19 cellular contexts compared by ENCODE assay signal in the genomic region with DNA sequence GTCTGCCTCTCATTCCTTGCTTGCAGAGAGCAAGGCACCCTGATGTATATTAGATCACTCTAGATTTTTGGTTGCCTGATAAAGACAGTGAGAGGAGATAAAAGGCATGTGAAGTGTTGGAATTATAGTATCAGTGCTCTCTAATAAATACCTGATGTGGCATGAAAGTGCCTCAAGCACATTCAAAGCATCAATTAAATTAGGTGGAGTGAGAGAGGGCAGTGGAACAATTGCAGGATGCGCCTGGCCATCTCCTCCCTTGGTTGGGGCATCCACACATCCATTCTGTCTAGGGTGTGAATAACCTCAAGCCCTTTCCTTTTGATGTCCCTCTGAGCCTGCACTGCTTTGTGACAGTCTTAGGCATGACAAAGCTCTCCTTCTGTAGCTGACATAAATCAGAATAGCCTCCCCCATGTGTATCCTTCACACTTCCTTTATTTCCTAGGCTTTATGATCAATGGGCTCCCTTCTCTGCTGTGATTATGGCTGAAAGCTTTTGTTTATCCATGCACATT. TPM values are rescaled to one million over a fixed set of nuclear protein-coding genes. Genes with fewer than 3 reads are reported as not detected.
A peak's percentile ranks its signal among the peaks of the same experiment; 100 is the strongest.
DNase-seq lines count a peak whose midpoint lies in the region; ATAC-seq and TF ChIP-seq lines count a peak whose summit lies in the region.
"Had no signal": no experiment of that assay in that cellular context is flagged by ENCODE, and none has a peak within 500 bp of the region (broad histone marks: within the 10 kb centered on the region; RNA-seq: fewer than 3 reads in every experiment).

No MANE protein-coding gene starts in this region.

- H3K79me2 ChIP-seq in SK-N-SH (ENCODE audit: insufficient read depth) (peaks cover 45% of the 10 kb centered on the region), fibroblast of lung (ENCODE audit: control insufficient read depth, insufficient read depth, low read length) (peaks cover 86% of the 10 kb centered on the region)

- H3K9ac ChIP-seq in SK-N-SH: peak overlapping the region; percentile 10; the same call in 1 of the 2 replicates
- H3K9ac ChIP-seq in fibroblast of lung (ENCODE audit: insufficient read depth, low read length): no peak overlapping the region

- H2AFZ ChIP-seq in SK-N-SH (ENCODE audit: low read depth): no peak overlapping the region
- H2AFZ ChIP-seq in fibroblast of lung (ENCODE audit: low read length): no peak overlapping the region

- WGBS in SK-N-SH (ENCODE audit: low lambda C conversion rate): 83% methylated on average over 1 of the region's 1 CpG

- H3K27me3 ChIP-seq in SK-N-SH (ENCODE audit: insufficient read depth) (no peaks in the 10 kb centered on the region), fibroblast of lung (ENCODE audit: control insufficient read depth, insufficient read depth, low read length) (no peaks in the 10 kb centered on the region)
- H3K27me3 ChIP-seq: gastroesophageal sphincter had no signal

- H3K4me1 Mint-ChIP-seq in activated T-helper 17 cell treated with anti-CD3 and anti-CD28 coated beads, Interleukin-2, amount 50 U/mL, for 72 hours: peaks cover 42% of the 10 kb centered on the region
- H3K4me1 Mint-ChIP-seq in stimulated activated effector memory CD8-positive, alpha-beta T cell treated with anti-CD3 and anti-CD28 coated beads, Interleukin-12 subunit alpha, Interleukin-12 subunit beta, amount 100 ng/mL, for 72 hours: peaks cover 54% of the 10 kb centered on the region
- peaks cover 70% of the 10 kb centered on the region for H3K4me1 Mint-ChIP-seq in activated CD8-positive, alpha-beta memory T cell treated with anti-CD3 and anti-CD28 coated beads, Interleukin-2, amount 10 ng/mL, durations not matched to agents 7 days and 5 days

- DNase-seq in SK-N-SH (peak; percentile 30), fibroblast of lung (ENCODE audit: low read depth in 2 of 2) (no peak), anterior cingulate cortex (lab: John Stamatoyannopoulos, UW) (no peak)
- no peak for DNase-seq in stimulated activated effector memory CD8-positive, alpha-beta T cell treated with anti-CD3 and anti-CD28 coated beads, Interleukin-12 subunit alpha, Interleukin-12 subunit beta, amount 100 ng/mL, for 72 hours (ENCODE audit: low spot score in 2 of 2)
- DNase-seq in activated CD8-positive, alpha-beta memory T cell treated with anti-CD3 and anti-CD28 coated beads, Interleukin-2, amount 10 ng/mL, durations not matched to agents 7 days and 5 days: no peak
- DNase-seq: DMS53; NCI-H1694; NCI-H446 treated with DMSO at 0.1 percent for 48 hours; stimulated activated CD4-positive, alpha-beta T cell treated with anti-CD3 and anti-CD28 coated beads, Interleukin-12 subunit alpha, Interleukin-12 subunit beta, amount 100 ng/mL, for 4 hours; stimulated activated naive B cell treated with anti-CD40 and anti-IgM and Interleukin-4, amounts not matched to agents 10 μg/mL and 1 μg/mL and 100 μg/mL, for 72 hours; WERI-Rb-1 had no signal

- H3K4me3 Mint-ChIP-seq in activated T-helper 17 cell treated with anti-CD3 and anti-CD28 coated beads, Interleukin-2, amount 50 U/mL, for 72 hours: peak overlapping the region; percentile 65
- H3K4me3 Mint-ChIP-seq in stimulated activated effector memory CD8-positive, alpha-beta T cell treated with anti-CD3 and anti-CD28 coated beads, Interleukin-12 subunit alpha, Interleukin-12 subunit beta, amount 100 ng/mL, for 72 hours: no peak overlapping the region
- H3K4me3 Mint-ChIP-seq in activated CD8-positive, alpha-beta memory T cell treated with anti-CD3 and anti-CD28 coated beads, Interleukin-2, amount 10 ng/mL, durations not matched to agents 7 days and 5 days: no peak overlapping the region
- H3K4me3 Mint-ChIP-seq: memory B cell; natural killer cell treated with Interleukin-12 subunit alpha and Interleukin-12 subunit beta and Interleukin-15 and Interleukin-18, amount 100 ng/mL, for 72 hours; stimulated activated naive B cell treated with anti-CD40 and anti-IgM and Interleukin-4, amounts not matched to agents 10 μg/mL and 1 μg/mL and 100 μg/mL, for 72 hours; T-helper 1 cell treated with Interleukin-12 subunit alpha and Interleukin-12 subunit beta and Interleukin-4 antibody, amounts not matched to agents 30 μg/mL and 1 μg/mL, for 36 hours had no signal

- H3K27ac ChIP-seq in SK-N-SH (ENCODE audit: low read depth in 2 of 2, low read length in 1 of 2) (peak overlapping the region in 1 of 2 experiments; percentile 100; a peak in 1 of 4 replicates), fibroblast of lung (ENCODE audit: insufficient read depth, low read length) (peak overlapping the region; percentile 6)
- H3K27ac ChIP-seq: C4-2B, WERI-Rb-1 had no signal

- POLR2A ChIA-PET in SK-N-SH (lab: Yijun Ruan, JAX): no interaction called here

- H3K4me1 ChIP-seq in SK-N-SH (ENCODE audit: control insufficient read depth in 1 of 2, insufficient read depth in 2 of 2, low read depth in 1 of 2, low read length in 1 of 2): peaks cover 7 to 61% of the 10 kb centered on the region in 2 experiments
- H3K4me1 ChIP-seq in fibroblast of lung (ENCODE audit: control insufficient read depth, extremely low read depth, insufficient read depth, low read length): peaks cover 60% of the 10 kb centered on the region

- H3K36me3 Mint-ChIP-seq in activated T-helper 17 cell treated with anti-CD3 and anti-CD28 coated beads, Interleukin-2, amount 50 U/mL, for 72 hours (ENCODE audit: low read depth): peaks cover 36% of the 10 kb centered on the region
- peaks cover 28% of the 10 kb centered on the region for H3K36me3 Mint-ChIP-seq in stimulated activated effector memory CD8-positive, alpha-beta T cell treated with anti-CD3 and anti-CD28 coated beads, Interleukin-12 subunit alpha, Interleukin-12 subunit beta, amount 100 ng/mL, for 72 hours
- H3K36me3 Mint-ChIP-seq in activated CD8-positive, alpha-beta memory T cell treated with anti-CD3 and anti-CD28 coated beads, Interleukin-2, amount 10 ng/mL, durations not matched to agents 7 days and 5 days: no peaks in the 10 kb centered on the region
- H3K36me3 Mint-ChIP-seq: memory B cell; natural killer cell treated with Interleukin-12 subunit alpha and Interleukin-12 subunit beta and Interleukin-15 and Interleukin-18, amount 100 ng/mL, for 72 hours; stimulated activated naive B cell treated with anti-CD40 and anti-IgM and Interleukin-4, amounts not matched to agents 10 μg/mL and 1 μg/mL and 100 μg/mL, for 72 hours had no signal

- no peaks in the 10 kb centered on the region for H3K27me3 Mint-ChIP-seq in activated T-helper 17 cell treated with anti-CD3 and anti-CD28 coated beads, Interleukin-2, amount 50 U/mL, for 72 hours
- no peaks in the 10 kb centered on the region for H3K27me3 Mint-ChIP-seq in activated CD8-positive, alpha-beta memory T cell treated with anti-CD3 and anti-CD28 coated beads, Interleukin-2, amount 10 ng/mL, durations not matched to agents 7 days and 5 days

- ATAC-seq in SK-N-SH treated with all-trans-retinoic acid at 6 μM for 48 hours (no peak), GM18498 (IDR thresholded peaks at IDR 0.05; ENCODE audit: unreplicated experiment) (no peak)
- peak; percentile 16 for ATAC-seq in activated T-helper 17 cell treated with anti-CD3 and anti-CD28 coated beads, Interleukin-2, amount 50 U/mL, for 72 hours (replicated peaks)
- no peak for ATAC-seq in stimulated activated effector memory CD8-positive, alpha-beta T cell treated with anti-CD3 and anti-CD28 coated beads, Interleukin-12 subunit alpha, Interleukin-12 subunit beta, amount 100 ng/mL, for 72 hours
- no peak for ATAC-seq in activated CD8-positive, alpha-beta memory T cell treated with anti-CD3 and anti-CD28 coated beads, Interleukin-2, amount 10 ng/mL, durations not matched to agents 7 days and 5 days
- ATAC-seq: gastroesophageal sphincter; natural killer cell treated with Interleukin-12 subunit alpha and Interleukin-12 subunit beta and Interleukin-15 and Interleukin-18, amount 100 ng/mL, for 72 hours had no signal

- no peak for TF ChIP-seq CTCF in SK-N-SH (IDR thresholded peaks at IDR 0.05)
- no peak for TF ChIP-seq CTCF in fibroblast of lung (conservative IDR thresholded peaks at IDR 0.05 in 1 of 2, IDR thresholded peaks at IDR 0.05 in 1 of 2; ENCODE audit: low read depth in 1 of 2, low read length in 2 of 2)

- peak overlapping the region; percentile 87 for H3K27ac Mint-ChIP-seq in activated T-helper 17 cell treated with anti-CD3 and anti-CD28 coated beads, Interleukin-2, amount 50 U/mL, for 72 hours
- H3K27ac Mint-ChIP-seq in stimulated activated effector memory CD8-positive, alpha-beta T cell treated with anti-CD3 and anti-CD28 coated beads, Interleukin-12 subunit alpha, Interleukin-12 subunit beta, amount 100 ng/mL, for 72 hours: peak overlapping the region; percentile 27
- no peak overlapping the region for H3K27ac Mint-ChIP-seq in activated CD8-positive, alpha-beta memory T cell treated with anti-CD3 and anti-CD28 coated beads, Interleukin-2, amount 10 ng/mL, durations not matched to agents 7 days and 5 days
- H3K27ac Mint-ChIP-seq: memory B cell; natural killer cell treated with Interleukin-12 subunit alpha and Interleukin-12 subunit beta and Interleukin-15 and Interleukin-18, amount 100 ng/mL, for 72 hours; stimulated activated naive B cell treated with anti-CD40 and anti-IgM and Interleukin-4, amounts not matched to agents 10 μg/mL and 1 μg/mL and 100 μg/mL, for 72 hours; T-helper 1 cell treated with Interleukin-12 subunit alpha and Interleukin-12 subunit beta and Interleukin-4 antibody, amounts not matched to agents 30 μg/mL and 1 μg/mL, for 36 hours had no signal

- no peaks in the 10 kb centered on the region for H3K9me2 ChIP-seq in SK-N-SH

- H4K20me1 ChIP-seq in SK-N-SH (ENCODE audit: insufficient read depth) (no peaks in the 10 kb centered on the region), fibroblast of lung (ENCODE audit: control insufficient read depth, extremely low read depth, insufficient read depth, low read length) (no peaks in the 10 kb centered on the region)

- H3K4me3 ChIP-seq in SK-N-SH (ENCODE audit: low read depth in 2 of 2, low read length in 1 of 2) (no peak overlapping the region), fibroblast of lung (replicated peaks in 1 of 4; ENCODE audit: control extremely low read depth in 1 of 4, insufficient read depth in 1 of 4, low read depth in 3 of 4, low read length in 4 of 4) (no peak overlapping the region)
- H3K4me3 ChIP-seq: gastroesophageal sphincter had no signal

- H3K4me2 ChIP-seq in SK-N-SH (peak overlapping the region; percentile 62; the same call in 1 of the 2 replicates), fibroblast of lung (ENCODE audit: extremely low read depth, insufficient read depth, low read length) (no peak overlapping the region)

- H3K36me3 ChIP-seq in SK-N-SH (replicated peaks in 1 of 2; ENCODE audit: control insufficient read depth in 1 of 2, insufficient read depth in 2 of 2, low read length in 1 of 2) (peaks cover 11 to 26% of the 10 kb centered on the region in 2 experiments), fibroblast of lung (ENCODE audit: control insufficient read depth, insufficient read depth, low read length) (peaks cover 23% of the 10 kb centered on the region)
- H3K36me3 ChIP-seq: WERI-Rb-1 had no signal

- H3K9me3 ChIP-seq in SK-N-SH (no peaks in the 10 kb centered on the region), fibroblast of lung (ENCODE audit: control insufficient read depth, insufficient read depth, low read depth, low read length) (no peaks in the 10 kb centered on the region)
- H3K9me3 ChIP-seq: gastroesophageal sphincter had no signal

- H3K9me3 Mint-ChIP-seq in activated T-helper 17 cell treated with anti-CD3 and anti-CD28 coated beads, Interleukin-2, amount 50 U/mL, for 72 hours: no peaks in the 10 kb centered on the region
- no peaks in the 10 kb centered on the region for H3K9me3 Mint-ChIP-seq in stimulated activated effector memory CD8-positive, alpha-beta T cell treated with anti-CD3 and anti-CD28 coated beads, Interleukin-12 subunit alpha, Interleukin-12 subunit beta, amount 100 ng/mL, for 72 hours
- no peaks in the 10 kb centered on the region for H3K9me3 Mint-ChIP-seq in activated CD8-positive, alpha-beta memory T cell treated with anti-CD3 and anti-CD28 coated beads, Interleukin-2, amount 10 ng/mL, durations not matched to agents 7 days and 5 days (ENCODE audit: low read depth)
- H3K9me3 Mint-ChIP-seq: memory B cell; natural killer cell treated with Interleukin-12 subunit alpha and Interleukin-12 subunit beta and Interleukin-15 and Interleukin-18, amount 100 ng/mL, for 72 hours; stimulated activated naive B cell treated with anti-CD40 and anti-IgM and Interleukin-4, amounts not matched to agents 10 μg/mL and 1 μg/mL and 100 μg/mL, for 72 hours; T-helper 1 cell treated with Interleukin-12 subunit alpha and Interleukin-12 subunit beta and Interleukin-4 antibody, amounts not matched to agents 30 μg/mL and 1 μg/mL, for 36 hours had no signal

- TF ChIP-seq RAD21 in SK-N-SH (IDR thresholded peaks at IDR 0.05; ENCODE audit: low read length): no peak

- TF ChIP-seq EP300 in SK-N-SH (IDR thresholded peaks at IDR 0.05; ENCODE audit: borderline replicate concordance in 1 of 2, low read depth in 1 of 2, low read length in 1 of 2): peak in 1 of 2 experiments; percentile 32; a peak in 1 of 4 replicates

- H3F3A ChIP-seq in SK-N-SH (replicated peaks; ENCODE audit: insufficient read depth): peaks cover 26% of the 10 kb centered on the region

- CTCF ChIA-PET in SK-N-SH (lab: Yijun Ruan, JAX): interaction anchor here (1.0 to 6.8 kb wide), 6 partner anchors 12 to 295 kb away, joined by 3 to 129 read pairs (median 18); no protein-coding TSS in a partner anchor
- CTCF ChIA-PET in activated CD8-positive, alpha-beta memory T cell treated with anti-CD3 and anti-CD28 coated beads, Interleukin-2, amount 10 ng/mL, durations not matched to agents 7 days and 5 days (lab: Charles Lee): interaction anchor here (1.2 to 9.4 kb wide), 8 partner anchors 9 to 373 kb away, joined by 3 to 148 read pairs (median 15); partner anchors contain the start of genes FAM234B and GSG1

RNA-seq across cellular contexts. Expression of gene EMP1, which starts 13.6 kb away (rescaled TPM):
- polyA plus RNA-seq in SK-N-SH (2012; rRNA removed): 67.4 and 111 TPM in 2 replicates
- polyA plus RNA-seq in SK-N-SH (2012; cell fraction: cytosol; rRNA removed): 53.2 and 70.1 TPM in 2 replicates
- 77.6 and 144 TPM in 2 replicates for polyA plus RNA-seq in SK-N-SH (2012; cell fraction: nucleus; rRNA removed)
- total RNA-seq in activated T-helper 17 cell treated with anti-CD3 and anti-CD28 coated beads, Interleukin-2, amount 50 U/mL, for 72 hours: 10 to 100 TPM; 36.7 to 60.2 TPM
- 27.5 and 53.5 TPM in 2 replicates for total RNA-seq in fibroblast of lung
- polyA plus RNA-seq in fibroblast of lung: 374 and 437 TPM in 2 replicates
- 488 and 577 TPM in 2 replicates for polyA plus RNA-seq in fibroblast of lung (2012)
- 599 and 783 TPM in 2 replicates for polyA minus RNA-seq in fibroblast of lung (ENCODE audit: low replicate concordance)
- total RNA-seq in activated CD8-positive, alpha-beta memory T cell treated with anti-CD3 and anti-CD28 coated beads, Interleukin-2, amount 10 ng/mL, durations not matched to agents 7 days and 5 days: 1 to 10 TPM; 6.1 to 8.8 TPM
